In genomic region chr6:157326979-157327378, GRCh38 we compare ENCODE assay signal across 22 cellular contexts. TPM values are rescaled to one million over a fixed set of nuclear protein-coding genes. Genes with fewer than 3 reads are reported as not detected.
A peak's percentile ranks its signal among the peaks of the same experiment; 100 is the strongest.
DNase-seq lines count a peak whose midpoint lies in the region; ATAC-seq, FAIRE-seq and TF ChIP-seq lines count a peak whose summit lies in the region.
"Had no signal": no experiment of that assay in that cellular context is flagged by ENCODE, and none has a peak within 500 bp of the region (broad histone marks: within the 10 kb centered on the region; RNA-seq: fewer than 3 reads in every experiment).

No MANE protein-coding gene starts in this region.

- H3K79me2 ChIP-seq in GM12878 (ENCODE audit: control insufficient read depth, insufficient read depth, low read length), result no peaks in the 10 kb centered on the region

- peaks cover 20% of the 10 kb centered on the region for H3K27me3 Mint-ChIP-seq in activated CD4-positive, alpha-beta memory T cell treated with anti-CD3 and anti-CD28 coated beads, Interleukin-2, amount 10 ng/mL, durations not matched to agents 7 days and 5 days
- H3K27me3 Mint-ChIP-seq in activated CD4-positive, alpha-beta memory T cell treated with anti-CD3 and anti-CD28 coated beads for 36 hours, result peaks cover 25% of the 10 kb centered on the region

- no peak overlapping the region for H4K8ac ChIP-seq in IMR-90 (ENCODE audit: low read depth in 2 of 2, low read length in 2 of 2)

- no TSS peak for BruUV-seq in IMR-90 (replicated peaks; lab: Mats Ljungman, UMichigan)
- BruUV-seq in GM12878 (replicated peaks; lab: Mats Ljungman, UMichigan), result no TSS peak

- H3K4me1 Mint-ChIP-seq in activated CD4-positive, alpha-beta memory T cell treated with anti-CD3 and anti-CD28 coated beads, Interleukin-2, amount 10 ng/mL, durations not matched to agents 7 days and 5 days, result peaks cover 57% of the 10 kb centered on the region
- peaks cover 32% of the 10 kb centered on the region for H3K4me1 Mint-ChIP-seq in activated CD4-positive, alpha-beta memory T cell treated with anti-CD3 and anti-CD28 coated beads for 36 hours (ENCODE audit: low read depth)

- CTCF ChIA-PET in activated CD4-positive, alpha-beta memory T cell treated with anti-CD3 and anti-CD28 coated beads, Interleukin-2, amount 10 ng/mL, durations not matched to agents 7 days and 5 days (lab: Charles Lee), result interaction anchor here (1.1 to 3.7 kb wide), 5 partner anchors 9 to 340 kb away, joined by 3 to 25 read pairs (median 9); no protein-coding TSS in a partner anchor
- CTCF ChIA-PET in activated CD4-positive, alpha-beta memory T cell treated with anti-CD3 and anti-CD28 coated beads for 36 hours (lab: Charles Lee), result interaction anchor here (0.6 to 5.3 kb wide), 6 partner anchors 9 to 474 kb away, joined by 3 to 40 read pairs (median 8); no protein-coding TSS in a partner anchor
- CTCF ChIA-PET in IMR-90 (lab: Yijun Ruan, JAX), result interaction anchor here (0.5 kb wide), 1 partner anchor 341 kb away, joined by 3 read pairs; no protein-coding TSS in a partner anchor
- CTCF ChIA-PET in GM12878 (lab: Yijun Ruan, JAX), result interaction anchor here (0.6 to 8.8 kb wide), 13 partner anchors 10 to 747 kb away, joined by 3 to 104 read pairs (median 4); no protein-coding TSS in a partner anchor

- H2AFZ ChIP-seq in IMR-90 (replicated peaks; ENCODE audit: low read length, poor library complexity) (no peak overlapping the region), GM12878 (ENCODE audit: control insufficient read depth, low read depth, low read length) (no peak overlapping the region)
- H2AFZ ChIP-seq: neural progenitor cell, PC-9 had no signal

- H3K9me3 Mint-ChIP-seq in activated CD4-positive, alpha-beta memory T cell treated with anti-CD3 and anti-CD28 coated beads, Interleukin-2, amount 10 ng/mL, durations not matched to agents 7 days and 5 days, result no peaks in the 10 kb centered on the region
- H3K9me3 Mint-ChIP-seq in activated CD4-positive, alpha-beta memory T cell treated with anti-CD3 and anti-CD28 coated beads for 36 hours, result no peaks in the 10 kb centered on the region
- H3K9me3 Mint-ChIP-seq: neural progenitor cell had no signal

- SMC1A ChIA-PET in GM12878 (lab: Charles Lee; ENCODE audit: uncharacterized antibody, unreplicated experiment), result interaction anchor here (0.7 to 5.9 kb wide), 20 partner anchors 10 to 546 kb away, joined by 3 to 60 read pairs (median 4); no protein-coding TSS in a partner anchor

- H3K9me1 ChIP-seq in IMR-90 (ENCODE audit: insufficient read depth, low read length), result peaks cover 3% of the 10 kb centered on the region; the same call in 1 of the 2 replicates

- no peaks in the 10 kb centered on the region for H3K4me1 ChIP-seq in IMR-90 (ENCODE audit: control insufficient read depth, insufficient read depth, low read length)
- peaks cover 9% of the 10 kb centered on the region for H3K4me1 ChIP-seq in GM12878 (ENCODE audit: control insufficient read depth, insufficient read depth, low read length)
- H3K4me1 ChIP-seq in gastrocnemius medialis, result peaks cover 11 to 35% of the 10 kb centered on the region in 2 donors

- peak in 1 of 2 experiments; percentile 25; a peak in 2 of 4 replicates for TF ChIP-seq EP300 in GM12878 (IDR thresholded peaks at IDR 0.05; ENCODE audit: borderline replicate concordance in 1 of 2, control insufficient read depth in 1 of 2, low read depth in 2 of 2, low read length in 2 of 2)

- dilution Hi-C loops in IMR-90 (cut with HindIII; ENCODE audit: low sequenced_read_pairs, unreplicated experiment), result no loop called here

- in situ Hi-C loops in IMR-90 (cut with MboI; ENCODE audit: low sequenced_read_pairs), result no loop called here
- in situ Hi-C loops in GM12878 (cut with MboI), result no loop called here
- in situ Hi-C loops in gastrocnemius medialis (cut with MboI; ENCODE audit: low sequenced_read_pairs in 4 of 4), result loop anchor here in 2 of 4 donors (10.0 kb wide), 2 partner anchors 48 to 268 kb away; no protein-coding TSS in a partner anchor

- no peak overlapping the region for H2AK5ac ChIP-seq in IMR-90 (ENCODE audit: low read depth, low read length)

- H3K27me3 ChIP-seq in IMR-90 (ENCODE audit: control insufficient read depth, insufficient read depth, low read length) (no peaks in the 10 kb centered on the region), GM12878 (replicated peaks in 1 of 2; ENCODE audit: control insufficient read depth in 2 of 2, insufficient read depth in 2 of 2, low read length in 1 of 2) (peaks cover 2 to 6% of the 10 kb centered on the region in 2 experiments; a peak in 3 of 4 replicates), gastrocnemius medialis (no peaks in the 10 kb centered on the region)
- H3K27me3 ChIP-seq: SJSA1, upper lobe of left lung had no signal

- no peak for DNase-seq in activated CD4-positive, alpha-beta memory T cell treated with anti-CD3 and anti-CD28 coated beads, Interleukin-2, amount 10 ng/mL, durations not matched to agents 7 days and 5 days
- DNase-seq in activated CD4-positive, alpha-beta memory T cell treated with anti-CD3 and anti-CD28 coated beads for 36 hours, result no peak
- peak; percentile 40 for DNase-seq in IMR-90
- no peak for DNase-seq in GM12878 (ENCODE audit: low read depth, low spot score)
- no peak for DNase-seq in gastrocnemius medialis
- no peak for DNase-seq in DMS114 treated with DMSO at 0.1 percent for 48 hours (lab: John Stamatoyannopoulos, UW; ENCODE audit: unreplicated experiment)
- DNase-seq: activated CD4-positive, alpha-beta T cell treated with anti-CD3 and anti-CD28 coated beads, Interleukin-2, amount 50 U/mL, for 4 hours; activated T-cell treated with anti-CD3 and anti-CD28 coated beads for 4 hours; amniotic stem cell; DMS79 treated with DMSO at 0.1 percent for 48 hours; left colon; mucosa of descending colon; NCI-H187 treated with DMSO at 0.1 percent for 48 hours; NCI-H226; PC-9; stimulated activated CD8-positive, alpha-beta memory T cell treated with anti-CD3 and anti-CD28 coated beads, Interleukin-4, amount 100 ng/mL, for 48 hours; upper lobe of left lung; WERI-Rb-1 had no signal

- H4K20me1 ChIP-seq in IMR-90 (ENCODE audit: insufficient read depth, low read length) (no peaks in the 10 kb centered on the region; the same call in 1 of the 2 replicates), GM12878 (ENCODE audit: control insufficient read depth, insufficient read depth) (no peaks in the 10 kb centered on the region)

- H3K27ac ChIP-seq in IMR-90 (ENCODE audit: insufficient read depth, low read length), result no peak overlapping the region
- H3K27ac ChIP-seq in GM12878 (ENCODE audit: control insufficient read depth, insufficient read depth), result no peak overlapping the region
- peak overlapping the region; percentile 11 to 39 (median 30) for H3K27ac ChIP-seq in gastrocnemius medialis
- H3K27ac ChIP-seq: neural progenitor cell, PC-9, SJSA1, upper lobe of left lung, WERI-Rb-1 had no signal

- H2BK120ac ChIP-seq in IMR-90 (ENCODE audit: low read depth, low read length), result no peak overlapping the region

- H3K4me3 ChIP-seq in IMR-90 (ENCODE audit: insufficient read depth, low read depth, low read length) (no peak overlapping the region), GM12878 (no peak overlapping the region), gastrocnemius medialis (no peak overlapping the region)
- H3K4me3 ChIP-seq: mucosa of descending colon, neural progenitor cell, PC-9, SJSA1, upper lobe of left lung had no signal

- TF ChIP-seq POLR2A in IMR-90 (IDR thresholded peaks at IDR 0.05; ENCODE audit: low read depth, low read length) (no peak), GM12878 (IDR thresholded peaks at IDR 0.05; ENCODE audit: low read depth, low read length) (no peak), gastrocnemius medialis (IDR thresholded peaks at IDR 0.05) (no peak)

- H3K23ac ChIP-seq in IMR-90 (ENCODE audit: low read depth, low read length), result no peak overlapping the region

- no CpG with 5 or more reads among the region's 6 CpGs for WGBS in IMR-90 (ENCODE audit: extremely low coverage in 2 of 2, insufficient read length in 1 of 2), 2 experiments
- 15% methylated on average over 6 of the region's 6 CpGs for whole genome bisulfite sequencing in GM12878 (ENCODE audit: insufficient coverage, insufficient replicate concordance, low lambda C conversion rate, missing lambda C conversion rate)

- no peak overlapping the region for H4K5ac ChIP-seq in IMR-90 (ENCODE audit: low read depth, low read length)

- no peak overlapping the region for H2BK15ac ChIP-seq in IMR-90 (ENCODE audit: low read depth, low read length)

- POLR2A ChIA-PET in activated CD4-positive, alpha-beta memory T cell treated with anti-CD3 and anti-CD28 coated beads, Interleukin-2, amount 10 ng/mL, durations not matched to agents 7 days and 5 days (lab: Charles Lee), result interaction anchor here (1.0 to 5.7 kb wide), 2 partner anchors 10 to 53 kb away, joined by 3 to 53 read pairs; partner anchors contain the start of gene ZDHHC14
- POLR2A ChIA-PET in activated CD4-positive, alpha-beta memory T cell treated with anti-CD3 and anti-CD28 coated beads for 36 hours (lab: Charles Lee), result no interaction called here
- POLR2A ChIA-PET in IMR-90 (lab: Charles Lee; ENCODE audit: unreplicated experiment) (no interaction called here), GM12878 (lab: Charles Lee) (interaction anchor here (0.5 to 2.1 kb wide), 4 partner anchors 42 to 1718 kb away, joined by 3 to 6 read pairs (median 6); partner anchors contain the start of gene TAGAP)

- TF ChIP-seq CTCF in IMR-90 (conservative IDR thresholded peaks at IDR 0.05; ENCODE audit: low read depth, low read length), result no peak
- no peak for TF ChIP-seq CTCF in GM12878 (IDR thresholded peaks at IDR 0.05 in 2 of 3, conservative IDR thresholded peaks at IDR 0.05 in 1 of 3; ENCODE audit: control insufficient read depth in 2 of 3, extremely low read depth in 1 of 3, insufficient read depth in 1 of 3, low read depth in 3 of 3, low read length in 3 of 3)
- TF ChIP-seq CTCF in gastrocnemius medialis (IDR thresholded peaks at IDR 0.05 in 4 of 5, conservative IDR thresholded peaks at IDR 0.05 in 1 of 5), result no peak

- no peak overlapping the region for H2BK5ac ChIP-seq in IMR-90 (ENCODE audit: low read depth, low read length, poor library complexity, severe bottlenecking)

- no peak overlapping the region for H3K56ac ChIP-seq in IMR-90 (ENCODE audit: extremely low read depth, insufficient read depth, low read length)

- H4K91ac ChIP-seq in IMR-90 (ENCODE audit: insufficient read depth, low read depth, low read length), result no peak overlapping the region

- no peaks in the 10 kb centered on the region for H3K9me3 ChIP-seq in IMR-90 (ENCODE audit: control insufficient read depth, insufficient read depth, low read length)
- H3K9me3 ChIP-seq in GM12878 (replicated peaks; ENCODE audit: control insufficient read depth, insufficient read depth, low read length), result no peaks in the 10 kb centered on the region
- H3K9me3 ChIP-seq in gastrocnemius medialis, result no peaks in the 10 kb centered on the region
- H3K9me3 ChIP-seq: mucosa of descending colon, SJSA1, upper lobe of left lung had no signal

- RAD21 ChIA-PET in GM12878 (lab: Charles Lee; ENCODE audit: unreplicated experiment), result interaction anchor here (0.8 to 6.3 kb wide), 11 partner anchors 8 to 340 kb away, joined by 3 to 78 read pairs (median 5); no protein-coding TSS in a partner anchor

- H3K36me3 ChIP-seq in IMR-90 (ENCODE audit: control insufficient read depth, insufficient read depth, low read length) (no peaks in the 10 kb centered on the region), GM12878 (ENCODE audit: control insufficient read depth in 2 of 2, insufficient read depth in 2 of 2, low read length in 1 of 2) (no peaks in the 10 kb centered on the region), gastrocnemius medialis (no peaks in the 10 kb centered on the region)
- H3K36me3 ChIP-seq: neural progenitor cell, upper lobe of left lung had no signal

- H3K14ac ChIP-seq in IMR-90 (replicated peaks; ENCODE audit: low read depth, low read length), result no peak overlapping the region

- H2BK20ac ChIP-seq in IMR-90 (ENCODE audit: low read depth, low read length), result no peak overlapping the region

- H2AK9ac ChIP-seq in IMR-90 (replicated peaks; ENCODE audit: low read depth, low read length, poor library complexity), result no peak overlapping the region

- no peak overlapping the region for H3K4me2 ChIP-seq in IMR-90 (ENCODE audit: low read depth, low read length)
- 0 out of 2 replicates have a peak overlapping the region, but pooled peaks have one; percentile 7 for H3K4me2 ChIP-seq in GM12878 (ENCODE audit: control insufficient read depth, insufficient read depth)
- H3K4me2 ChIP-seq: neural progenitor cell, PC-9 had no signal

- no peak overlapping the region for H3K4me3 Mint-ChIP-seq in activated CD4-positive, alpha-beta memory T cell treated with anti-CD3 and anti-CD28 coated beads, Interleukin-2, amount 10 ng/mL, durations not matched to agents 7 days and 5 days
- H3K4me3 Mint-ChIP-seq in activated CD4-positive, alpha-beta memory T cell treated with anti-CD3 and anti-CD28 coated beads for 36 hours, result no peak overlapping the region
- H3K4me3 Mint-ChIP-seq: neural progenitor cell had no signal

- H3K36me3 Mint-ChIP-seq in activated CD4-positive, alpha-beta memory T cell treated with anti-CD3 and anti-CD28 coated beads, Interleukin-2, amount 10 ng/mL, durations not matched to agents 7 days and 5 days (ENCODE audit: low read depth), result no peaks in the 10 kb centered on the region
- H3K36me3 Mint-ChIP-seq in activated CD4-positive, alpha-beta memory T cell treated with anti-CD3 and anti-CD28 coated beads for 36 hours, result no peaks in the 10 kb centered on the region
- H3K36me3 Mint-ChIP-seq: neural progenitor cell had no signal

- H3K18ac ChIP-seq in IMR-90 (ENCODE audit: low read depth, low read length), result no peak overlapping the region

- ATAC-seq in IMR-90 (ENCODE audit: low read depth) (no peak), GM12878 (no peak), gastrocnemius medialis (no peak), HG03565 (IDR thresholded peaks at IDR 0.05; ENCODE audit: unreplicated experiment) (no peak), GM21367 (IDR thresholded peaks at IDR 0.05; ENCODE audit: unreplicated experiment) (no peak)
- ATAC-seq: left colon, mucosa of descending colon had no signal

- no peak for FAIRE-seq in GM12878 (lab: Jason Lieb, UNC)

- TF ChIP-seq RAD21 in IMR-90 (IDR thresholded peaks at IDR 0.05; ENCODE audit: low read length) (no peak), GM12878 (IDR thresholded peaks at IDR 0.05; ENCODE audit: insufficient read depth, low read depth, low read length) (no peak)

- H3K9ac ChIP-seq in IMR-90 (ENCODE audit: low read depth, low read length) (no peak overlapping the region), GM12878 (ENCODE audit: control insufficient read depth, insufficient read depth, low read length) (no peak overlapping the region)
- H3K9ac ChIP-seq: neural progenitor cell had no signal

- peaks cover 4 to 11% of the 10 kb centered on the region in 2 experiments; a peak in 3 of 4 replicates for H3K79me1 ChIP-seq in IMR-90 (ENCODE audit: low read depth in 1 of 2, low read length in 2 of 2)

- peak overlapping the region; percentile 66 for H3K27ac Mint-ChIP-seq in activated CD4-positive, alpha-beta memory T cell treated with anti-CD3 and anti-CD28 coated beads, Interleukin-2, amount 10 ng/mL, durations not matched to agents 7 days and 5 days
- no peak overlapping the region for H3K27ac Mint-ChIP-seq in activated CD4-positive, alpha-beta memory T cell treated with anti-CD3 and anti-CD28 coated beads for 36 hours
- H3K27ac Mint-ChIP-seq: neural progenitor cell had no signal

- intact Hi-C loops in activated CD4-positive, alpha-beta memory T cell treated with anti-CD3 and anti-CD28 coated beads for 36 hours (cut with micrococcal nuclease), result loop anchor here (10.0 kb wide), 2 partner anchors 438 to 558 kb away; no protein-coding TSS in a partner anchor
- intact Hi-C loops in IMR-90 (cut with micrococcal nuclease), result no loop called here
- intact Hi-C loops in GM12878 (cut with micrococcal nuclease; ENCODE audit: unreplicated experiment), result loop anchor here (5.0 kb wide), 1 partner anchor 435 kb away; no protein-coding TSS in a partner anchor
- intact Hi-C loops in gastrocnemius medialis (cut with DNase I; ENCODE audit: low total_unique reads), result no loop called here

- no peak overlapping the region for H3K4ac ChIP-seq in IMR-90 (ENCODE audit: low read depth, low read length)

RNA-seq across cellular contexts. Expression of gene TMEM242, which starts 3.7 kb away (rescaled TPM):
- 10 to 100 TPM; 10.1 to 10.8 TPM for total RNA-seq in activated CD4-positive, alpha-beta memory T cell treated with anti-CD3 and anti-CD28 coated beads, Interleukin-2, amount 10 ng/mL, durations not matched to agents 7 days and 5 days
- 1 to 10 TPM; 8.1 to 8.6 TPM for total RNA-seq in activated CD4-positive, alpha-beta memory T cell treated with anti-CD3 and anti-CD28 coated beads for 36 hours
- total RNA-seq in IMR-90 (2012; rRNA removed), result 2.3 and 4.2 TPM in 2 replicates
- 4.3 and 4.6 TPM in 2 replicates for polyA plus RNA-seq in IMR-90 (2012; rRNA removed)
- 1.9 and 2.1 TPM in 2 replicates for polyA plus RNA-seq in IMR-90 (2012; cell fraction: cytosol; rRNA removed)
- 0.70 and 2.6 TPM in 2 replicates for polyA plus RNA-seq in IMR-90 (2012; cell fraction: nucleus; rRNA removed; ENCODE audit: low replicate concordance)
- 25.2 and 32.0 TPM in 2 replicates for total RNA-seq in GM12878 (2013; cell fraction: nucleolus; rRNA removed)
- 3.2 and 3.6 TPM in 2 replicates for total RNA-seq in GM12878 (2014; rRNA removed)
- 2.8 and 3.7 TPM in 2 replicates for total RNA-seq in GM12878 (2014; rRNA removed; fragmentation: Illumina TruSeq; extraction: Trizol)
- total RNA-seq in GM12878 (2021), result 4.4 and 4.8 TPM in 2 replicates
- 2.6 TPM for polyA plus RNA-seq in GM12878 (2011; ENCODE audit: low read depth)
- 9.8 and 11.6 TPM in 2 replicates for polyA plus RNA-seq in GM12878 (2011; rRNA removed)
- polyA plus RNA-seq in GM12878 (2011; cell fraction: cytosol; rRNA removed), result 4.4 and 5.1 TPM in 2 replicates
- 6.8 and 6.9 TPM in 2 replicates for polyA plus RNA-seq in GM12878 (2011; cell fraction: nucleus; rRNA removed)
- polyA plus RNA-seq in GM12878 (2012), result 2.7 and 3.3 TPM in 2 replicates
- polyA plus RNA-seq in GM12878 (2014; fragmentation: Illumina TruSeq; extraction: Trizol), result 2.4 and 3.4 TPM in 2 replicates
- 1 to 10 TPM; 6.1 to 6.2 TPM for polyA plus RNA-seq in GM12878 (2014; fragmentation: Nextera tagmentation; extraction: Ambion mirVana)
- 4.0 and 4.9 TPM in 2 replicates for polyA plus RNA-seq in GM12878 (2014; rRNA removed)
- polyA plus RNA-seq in GM12878 (2016; fragmentation: Nextera tagmentation; extraction: Ambion mirVana), result 1 to 10 TPM; 6.2 to 7.7 TPM
- 3.1 and 3.7 TPM in 2 replicates for polyA minus RNA-seq in GM12878 (2011; rRNA and poly(A)+ RNA removed)
- 0.62 and 1.6 TPM in 2 replicates for polyA minus RNA-seq in GM12878 (2011; cell fraction: cytosol; rRNA and poly(A)+ RNA removed)
- 5.4 and 9.2 TPM in 2 replicates for polyA minus RNA-seq in GM12878 (2011; cell fraction: nucleus; rRNA and poly(A)+ RNA removed)
- 1 to 10 TPM; 3.9 to 7.7 (median 6.3) TPM for total RNA-seq in gastrocnemius medialis

RNA-seq across cellular contexts. Expression of gene ZDHHC14, which starts 54.0 kb away (rescaled TPM):
- total RNA-seq in activated CD4-positive, alpha-beta memory T cell treated with anti-CD3 and anti-CD28 coated beads, Interleukin-2, amount 10 ng/mL, durations not matched to agents 7 days and 5 days, result 1 to 10 TPM; 8.1 to 8.7 TPM
- total RNA-seq in activated CD4-positive, alpha-beta memory T cell treated with anti-CD3 and anti-CD28 coated beads for 36 hours, result 1 to 10 TPM; 1.4 to 2.0 TPM
- 0.56 and 0.90 TPM in 2 replicates for total RNA-seq in IMR-90 (2012; rRNA removed)
- polyA plus RNA-seq in IMR-90 (2012; rRNA removed), result 2.0 and 3.0 TPM in 2 replicates
- polyA plus RNA-seq in IMR-90 (2012; cell fraction: cytosol; rRNA removed), result 1.3 and 2.6 TPM in 2 replicates
- 3.0 and 3.8 TPM in 2 replicates for polyA plus RNA-seq in IMR-90 (2012; cell fraction: nucleus; rRNA removed; ENCODE audit: low replicate concordance)
- total RNA-seq in GM12878 (2013; cell fraction: nucleolus; rRNA removed), result 20.2 and 22.9 TPM in 2 replicates
- total RNA-seq in GM12878 (2014; rRNA removed), result 0.44 and 0.96 TPM in 2 replicates
- total RNA-seq in GM12878 (2014; rRNA removed; fragmentation: Illumina TruSeq; extraction: Trizol), result 0.64 and 0.76 TPM in 2 replicates
- 1.2 and 1.6 TPM in 2 replicates for total RNA-seq in GM12878 (2021)
- 0.31 TPM for polyA plus RNA-seq in GM12878 (2011; ENCODE audit: low read depth)
- polyA plus RNA-seq in GM12878 (2011; rRNA removed), result 13.2 and 16.0 TPM in 2 replicates
- 16.3 and 20.6 TPM in 2 replicates for polyA plus RNA-seq in GM12878 (2011; cell fraction: cytosol; rRNA removed)
- 28.2 and 44.3 TPM in 2 replicates for polyA plus RNA-seq in GM12878 (2011; cell fraction: nucleus; rRNA removed)
- 1.1 and 1.2 TPM in 2 replicates for polyA plus RNA-seq in GM12878 (2012)
- 0.57 and 1.0 TPM in 2 replicates for polyA plus RNA-seq in GM12878 (2014; fragmentation: Illumina TruSeq; extraction: Trizol)
- polyA plus RNA-seq in GM12878 (2014; fragmentation: Nextera tagmentation; extraction: Ambion mirVana), result under 1 TPM in 1 of 2 experiments, not detected in 1; 0.15 TPM
- 0.54 and 1.2 TPM in 2 replicates for polyA plus RNA-seq in GM12878 (2014; rRNA removed)
- polyA plus RNA-seq in GM12878 (2016; fragmentation: Nextera tagmentation; extraction: Ambion mirVana), result under 1 TPM; 0.51 to 0.67 TPM
- polyA minus RNA-seq in GM12878 (2011; rRNA and poly(A)+ RNA removed), result 18.6 and 19.9 TPM in 2 replicates
- 6.9 and 7.4 TPM in 2 replicates for polyA minus RNA-seq in GM12878 (2011; cell fraction: cytosol; rRNA and poly(A)+ RNA removed)
- 19.2 and 31.7 TPM in 2 replicates for polyA minus RNA-seq in GM12878 (2011; cell fraction: nucleus; rRNA and poly(A)+ RNA removed)
- 1 to 10 TPM; 3.7 to 7.7 (median 5.9) TPM for total RNA-seq in gastrocnemius medialis

Comparison
In these comparisons a context has a peak if more than half of its experiments do, and no peak if none do; other contexts are left out.
1. POLR2A ChIA-PET loops: an anchor here in activated CD4-positive, alpha-beta memory T cell treated with anti-CD3 and anti-CD28 coated beads, Interleukin-2, amount 10 ng/mL, durations not matched to agents 7 days and 5 days (1.0 to 5.7 kb wide) and GM12878 (0.5 to 2.1 kb wide); none called in activated CD4-positive, alpha-beta memory T cell treated with anti-CD3 and anti-CD28 coated beads for 36 hours and IMR-90.
2. H3K27ac ChIP-seq: peak in gastrocnemius medialis (4 of 4); none in IMR-90 (single experiment) and GM12878 (single experiment).
3. intact Hi-C loops: an anchor here in activated CD4-positive, alpha-beta memory T cell treated with anti-CD3 and anti-CD28 coated beads for 36 hours (10.0 kb wide) and GM12878 (5.0 kb wide); none called in IMR-90 and gastrocnemius medialis.